In genomic region chr11:32172771-32173170, GRCh38 we compare ENCODE assay signal across 10 cellular contexts.
DNase-seq lines count a peak whose midpoint lies in the region; ATAC-seq and TF ChIP-seq lines count a peak whose summit lies in the region.
"Had no signal": no experiment of that assay in that cellular context is flagged by ENCODE, and none has a peak within 500 bp of the region (broad histone marks: within the 10 kb centered on the region; RNA-seq: fewer than 3 reads in every experiment).

No MANE protein-coding gene starts in this region.

- ATAC-seq in upper lobe of left lung (ENCODE audit: low FRiP score in 2 of 2) (no peak), GM21737 (IDR thresholded peaks at IDR 0.05; ENCODE audit: unreplicated experiment) (no peak)

- H3K36me3 ChIP-seq in esophagus squamous epithelium (no peaks in the 10 kb centered on the region), muscle layer of duodenum (ENCODE audit: control insufficient read depth in 1 of 2, insufficient read depth in 2 of 2, low read length in 2 of 2) (no peaks in the 10 kb centered on the region), upper lobe of left lung (no peaks in the 10 kb centered on the region)

- H3K4me1 ChIP-seq in esophagus squamous epithelium (peaks cover 0 to 11% (median 0%) of the 10 kb centered on the region in 3 donors), muscle layer of duodenum (ENCODE audit: control insufficient read depth in 1 of 2, insufficient read depth in 2 of 2, low read length in 2 of 2) (peaks cover 0 to 11% of the 10 kb centered on the region in 2 donors), upper lobe of left lung (peaks cover 0 to 10% (median 5%) of the 10 kb centered on the region in 4 donors)

- DNase-seq in NCI-H446 (lab: John Stamatoyannopoulos, UW) (peak; percentile 31 to 40), NCI-H446 treated with DMSO at 0.1 percent for 48 hours (lab: John Stamatoyannopoulos, UW) (no peak), esophagus squamous epithelium (lab: John Stamatoyannopoulos, UW) (no peak), upper lobe of left lung (no peak), NCI-H510A treated with DMSO at 0.1 percent for 48 hours (lab: John Stamatoyannopoulos, UW) (no peak), iPS-NIHi11 (ENCODE audit: low spot score) (no peak)
- DNase-seq: activated T-cell treated with anti-CD3 and anti-CD28 coated beads for 4 hours, KG1 had no signal

- H3K27me3 ChIP-seq in esophagus squamous epithelium (peaks cover 0 to 12% (median 0%) of the 10 kb centered on the region in 4 donors), muscle layer of duodenum (ENCODE audit: low read depth, low read length) (no peaks in the 10 kb centered on the region), upper lobe of left lung (no peaks in the 10 kb centered on the region)

- intact Hi-C loops in esophagus squamous epithelium (cut with DNase I): loop anchor here (10.0 kb wide), 1 partner anchor 1068 kb away; no protein-coding TSS in a partner anchor

- no peak for TF ChIP-seq CTCF in esophagus squamous epithelium (IDR thresholded peaks at IDR 0.05)
- TF ChIP-seq CTCF in upper lobe of left lung (IDR thresholded peaks at IDR 0.05): no peak

- no peaks in the 10 kb centered on the region for H3K9me3 ChIP-seq in esophagus squamous epithelium
- H3K9me3 ChIP-seq in muscle layer of duodenum (ENCODE audit: control insufficient read depth in 1 of 2, low read length in 2 of 2): no peaks in the 10 kb centered on the region
- H3K9me3 ChIP-seq in upper lobe of left lung: no peaks in the 10 kb centered on the region

- no peak for TF ChIP-seq EP300 in upper lobe of left lung (IDR thresholded peaks at IDR 0.05)

- no peak overlapping the region for H3K27ac ChIP-seq in esophagus squamous epithelium
- no peak overlapping the region for H3K27ac ChIP-seq in muscle layer of duodenum (ENCODE audit: low read length)
- peak overlapping the region in 2 of 4 donors; percentile 23 to 57 for H3K27ac ChIP-seq in upper lobe of left lung

- H3K4me3 ChIP-seq in esophagus squamous epithelium (peak overlapping the region in 3 of 4 donors; percentile 20 to 48 (median 24)), muscle layer of duodenum (ENCODE audit: low read depth in 1 of 2, low read length in 2 of 2) (peak overlapping the region; percentile 1 to 60), upper lobe of left lung (peak overlapping the region; percentile 10 to 37 (median 26))

- 13 to 31% methylated on average over 11 of the region's 11 CpGs for WGBS in esophagus squamous epithelium, 2 donors
- WGBS in upper lobe of left lung, 2 donors: 37 to 62% methylated on average over 11 of the region's 11 CpGs

- TF ChIP-seq POLR2A in esophagus squamous epithelium (IDR thresholded peaks at IDR 0.05): no peak
- TF ChIP-seq POLR2A in upper lobe of left lung (IDR thresholded peaks at IDR 0.05): no peak

Comparison
In these comparisons a context has a peak if more than half of its experiments do, and no peak if none do; other contexts are left out.
1. DNase-seq: peak in NCI-H446 (2 of 2); none in NCI-H446 treated with DMSO at 0.1 percent for 48 hours (single experiment), esophagus squamous epithelium (single experiment), upper lobe of left lung (0 of 2), NCI-H510A treated with DMSO at 0.1 percent for 48 hours (single experiment) and iPS-NIHi11 (single experiment).
2. Peak in every context shown above with its lines, with median percentiles within 50 percentile points of each other: H3K4me3 ChIP-seq.